37 cellular contexts compared by ENCODE assay signal in the genomic region with DNA sequence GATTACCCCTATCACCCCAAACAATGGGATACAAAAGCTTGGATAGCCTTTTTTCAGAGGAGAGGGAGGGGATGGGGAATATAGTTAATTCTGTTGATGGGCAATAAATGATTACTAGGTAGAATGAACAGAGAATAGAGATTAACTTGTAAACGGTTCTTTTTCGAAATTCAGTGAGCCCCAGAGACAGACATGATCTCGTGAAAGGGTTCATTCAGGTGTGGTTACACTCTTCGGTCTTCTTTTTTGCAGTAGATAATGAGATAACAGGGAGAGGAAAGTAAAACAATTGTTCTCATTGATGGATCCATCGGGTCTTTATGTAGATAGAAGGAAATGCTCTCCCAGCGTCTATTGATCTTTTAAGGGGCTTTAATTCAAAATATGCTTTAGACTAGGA.
DNase-seq lines count a peak whose midpoint lies in the region; ATAC-seq, FAIRE-seq and TF ChIP-seq lines count a peak whose summit lies in the region.
"Had no signal": no experiment of that assay in that cellular context is flagged by ENCODE, and none has a peak within 500 bp of the region (broad histone marks: within the 10 kb centered on the region; RNA-seq: fewer than 3 reads in every experiment).

No MANE protein-coding gene starts in this region.

- peaks cover 47% of the 10 kb centered on the region for H3K4me1 Mint-ChIP-seq in endodermal cell
- peaks cover 21% of the 10 kb centered on the region for H3K4me1 Mint-ChIP-seq in neural progenitor cell
- H3K4me1 Mint-ChIP-seq: B cell; CD14-positive monocyte; CD4-positive, alpha-beta memory T cell; CD4-positive, CD25-positive, alpha-beta regulatory T cell; CD8-positive, alpha-beta memory T cell had no signal

- H3K36me3 ChIP-seq in mammary epithelial cell (ENCODE audit: insufficient read depth, low read length) (no peaks in the 10 kb centered on the region), breast epithelium (no peaks in the 10 kb centered on the region), H1 (ENCODE audit: control insufficient read depth in 2 of 4, insufficient read depth in 4 of 4, low read length in 3 of 4) (no peaks in the 10 kb centered on the region), endodermal cell (ENCODE audit: control insufficient read depth, insufficient read depth, low read length) (no peaks in the 10 kb centered on the region), neural progenitor cell (no peaks in the 10 kb centered on the region), right atrium auricular region (no peaks in the 10 kb centered on the region)
- H3K36me3 ChIP-seq: BE2C; BLaER1; BLaER1 treated with 17β-estradiol and CSF1 and Interleukin-3, amounts not matched to agents 10 nM and 100 nM had no signal

- H3K56ac ChIP-seq in H1 (replicated peaks; ENCODE audit: insufficient read length, low read depth, low read length): no peak overlapping the region

- TF ChIP-seq RAD21 in H1 (IDR thresholded peaks at IDR 0.05 in 1 of 2, conservative IDR thresholded peaks at IDR 0.05 in 1 of 2; ENCODE audit: low read depth in 2 of 2, low read length in 2 of 2): no peak

- H4K20me1 ChIP-seq in mammary epithelial cell (ENCODE audit: insufficient read depth, low read length) (no peaks in the 10 kb centered on the region), H1 (replicated peaks in 1 of 2; ENCODE audit: control insufficient read depth in 1 of 2, insufficient read depth in 2 of 2, low read length in 2 of 2) (no peaks in the 10 kb centered on the region), neural progenitor cell (ENCODE audit: low read depth) (no peaks in the 10 kb centered on the region)
- H4K20me1 ChIP-seq: BLaER1; BLaER1 treated with 17β-estradiol and CSF1 and Interleukin-3, amounts not matched to agents 10 nM and 100 nM had no signal

- H3K27me3 Mint-ChIP-seq in endodermal cell (ENCODE audit: insufficient read depth): no peaks in the 10 kb centered on the region
- no peaks in the 10 kb centered on the region for H3K27me3 Mint-ChIP-seq in neural progenitor cell (ENCODE audit: insufficient read depth, low read depth)
- H3K27me3 Mint-ChIP-seq: CD4-positive, alpha-beta T cell; CD4-positive, CD25-positive, alpha-beta regulatory T cell; CD8-positive, alpha-beta memory T cell had no signal

- H3K27ac ChIP-seq in mammary epithelial cell (ENCODE audit: insufficient read depth, low read depth, low read length) (no peak overlapping the region), breast epithelium (no peak overlapping the region), H1 (ENCODE audit: low read depth, low read length) (no peak overlapping the region), endodermal cell (ENCODE audit: low read depth, low read length) (no peak overlapping the region), neural progenitor cell (no peak overlapping the region), right atrium auricular region (no peak overlapping the region)
- H3K27ac ChIP-seq: 22Rv1; A549; BLaER1; BLaER1 treated with 17β-estradiol and CSF1 and Interleukin-3, amounts not matched to agents 10 nM and 100 nM; C4-2B had no signal

- peaks cover 9% of the 10 kb centered on the region for H3K4me1 ChIP-seq in mammary epithelial cell (ENCODE audit: insufficient read depth, low read length)
- no peaks in the 10 kb centered on the region for H3K4me1 ChIP-seq in breast epithelium
- peaks cover 0 to 14% (median 6%) of the 10 kb centered on the region in 4 experiments for H3K4me1 ChIP-seq in H1 (replicated peaks in 1 of 4; ENCODE audit: control insufficient read depth in 3 of 4, insufficient read depth in 4 of 4, low read length in 3 of 4)
- peaks cover 12% of the 10 kb centered on the region for H3K4me1 ChIP-seq in endodermal cell (ENCODE audit: control insufficient read depth, insufficient read depth, low read length)
- peaks cover 51% of the 10 kb centered on the region for H3K4me1 ChIP-seq in neural progenitor cell
- H3K4me1 ChIP-seq in right atrium auricular region: no peaks in the 10 kb centered on the region
- H3K4me1 ChIP-seq: A549; BE2C; BLaER1; BLaER1 treated with 17β-estradiol and CSF1 and Interleukin-3, amounts not matched to agents 10 nM and 100 nM; Caco-2 had no signal

- H3K4me3 ChIP-seq in mammary epithelial cell (replicated peaks in 1 of 3; ENCODE audit: insufficient read depth in 1 of 3, low read depth in 2 of 3, low read length in 3 of 3) (no peak overlapping the region), breast epithelium (no peak overlapping the region), H1 (ENCODE audit: extremely low read depth in 1 of 4, insufficient read depth in 2 of 4, low read depth in 3 of 4, low read length in 4 of 4) (no peak overlapping the region), endodermal cell (ENCODE audit: low read length) (peak overlapping the region; percentile 41), neural progenitor cell (no peak overlapping the region), right atrium auricular region (no peak overlapping the region)
- H3K4me3 ChIP-seq: A549; BLaER1; BLaER1 treated with 17β-estradiol and CSF1 and Interleukin-3, amounts not matched to agents 10 nM and 100 nM had no signal

- H3K27me3 ChIP-seq in mammary epithelial cell (ENCODE audit: insufficient read depth, low read length) (no peaks in the 10 kb centered on the region), breast epithelium (no peaks in the 10 kb centered on the region), H1 (replicated peaks in 1 of 4; ENCODE audit: control insufficient read depth in 3 of 4, extremely low read depth in 1 of 4, insufficient read depth in 3 of 4, low read length in 3 of 4) (no peaks in the 10 kb centered on the region), endodermal cell (ENCODE audit: control insufficient read depth, insufficient read depth, low read length, poor library complexity, severe bottlenecking) (no peaks in the 10 kb centered on the region), neural progenitor cell (no peaks in the 10 kb centered on the region), right atrium auricular region (no peaks in the 10 kb centered on the region)
- H3K27me3 ChIP-seq: BE2C; BLaER1; BLaER1 treated with 17β-estradiol and CSF1 and Interleukin-3, amounts not matched to agents 10 nM and 100 nM had no signal

- no TSS peak for BruUV-seq in mammary epithelial cell (replicated peaks; lab: Mats Ljungman, UMichigan)

- H3K9ac ChIP-seq in mammary epithelial cell (ENCODE audit: insufficient read depth, low read length) (no peak overlapping the region), H1 (replicated peaks in 1 of 4; ENCODE audit: extremely low read depth in 1 of 4, low read depth in 3 of 4, low read length in 3 of 4) (no peak overlapping the region), endodermal cell (ENCODE audit: extremely low read depth, low read length, poor library complexity, severe bottlenecking) (no peak overlapping the region), neural progenitor cell (no peak overlapping the region)
- H3K9ac ChIP-seq: BLaER1; BLaER1 treated with 17β-estradiol and CSF1 and Interleukin-3, amounts not matched to agents 10 nM and 100 nM had no signal

- H3K4ac ChIP-seq in H1 (replicated peaks; ENCODE audit: insufficient read length, low read depth, low read length): no peak overlapping the region

- H2AK5ac ChIP-seq in H1 (ENCODE audit: low read depth, low read length): no peak overlapping the region

- TF ChIP-seq CTCF in mammary epithelial cell (conservative IDR thresholded peaks at IDR 0.05 in 1 of 2, IDR thresholded peaks at IDR 0.05 in 1 of 2; ENCODE audit: extremely low read depth in 1 of 2, insufficient read depth in 1 of 2, low read depth in 1 of 2, low read length in 2 of 2): no peak
- TF ChIP-seq CTCF in breast epithelium (IDR thresholded peaks at IDR 0.05): no peak
- TF ChIP-seq CTCF in H1 (IDR thresholded peaks at IDR 0.05; ENCODE audit: control extremely low read depth in 1 of 3, insufficient read depth in 1 of 3, low read depth in 1 of 3, low read length in 3 of 3): no peak
- no peak for TF ChIP-seq CTCF in endodermal cell (conservative IDR thresholded peaks at IDR 0.05)
- no peak for TF ChIP-seq CTCF in neural progenitor cell (IDR thresholded peaks at IDR 0.05)
- TF ChIP-seq CTCF in right atrium auricular region (IDR thresholded peaks at IDR 0.05): no peak

- dilution Hi-C loops in mammary epithelial cell (cut with HindIII; ENCODE audit: low sequenced_read_pairs): no loop called here

- H3K36me3 Mint-ChIP-seq in endodermal cell (ENCODE audit: low read depth) (peaks cover 6% of the 10 kb centered on the region), neural progenitor cell (no peaks in the 10 kb centered on the region)
- H3K36me3 Mint-ChIP-seq: CD14-positive monocyte; CD4-positive, alpha-beta memory T cell; CD4-positive, CD25-positive, alpha-beta regulatory T cell; CD8-positive, alpha-beta memory T cell; CD8-positive, alpha-beta T cell had no signal

- H3K27ac Mint-ChIP-seq in endodermal cell (no peak overlapping the region), neural progenitor cell (no peak overlapping the region)
- H3K27ac Mint-ChIP-seq: B cell; CD14-positive monocyte; CD4-positive, alpha-beta memory T cell; CD4-positive, alpha-beta T cell; CD4-positive, CD25-positive, alpha-beta regulatory T cell; CD8-positive, alpha-beta memory T cell; CD8-positive, alpha-beta T cell had no signal

- H2BK15ac ChIP-seq in H1 (ENCODE audit: low read length): no peak overlapping the region

- H2BK20ac ChIP-seq in H1 (ENCODE audit: low read length): peak overlapping the region; percentile 53; the same call in 1 of the 2 replicates

- H3K79me2 ChIP-seq in mammary epithelial cell (ENCODE audit: insufficient read depth, low read length): no peaks in the 10 kb centered on the region
- no peaks in the 10 kb centered on the region for H3K79me2 ChIP-seq in H1 (ENCODE audit: control insufficient read depth in 1 of 2, insufficient read depth in 2 of 2, low read length in 2 of 2)
- no peaks in the 10 kb centered on the region for H3K79me2 ChIP-seq in neural progenitor cell (ENCODE audit: low read depth)

- no peak overlapping the region for H4K8ac ChIP-seq in H1 (ENCODE audit: extremely low read depth, insufficient read depth, low read length)

- in situ Hi-C loops in mammary epithelial cell (cut with MboI; ENCODE audit: low sequenced_read_pairs in 2 of 2): no loop called here

- no peaks in the 10 kb centered on the region for H3K23me2 ChIP-seq in H1 (ENCODE audit: low read depth, low read length)

- no peak overlapping the region for H3K18ac ChIP-seq in H1 (ENCODE audit: extremely low read depth, low read length)

- CTCF ChIA-PET in mammary epithelial cell (lab: Charles Lee; ENCODE audit: low non-redundant PET) (no interaction called here), H1 (lab: Charles Lee; ENCODE audit: partially characterized antibody) (no interaction called here)

- no peak overlapping the region for H4K91ac ChIP-seq in H1 (replicated peaks; ENCODE audit: insufficient read length, low read length)

- peaks cover 27% of the 10 kb centered on the region for H3F3A ChIP-seq in neural progenitor cell (ENCODE audit: low read depth)

- ATAC-seq in GM18858 (IDR thresholded peaks at IDR 0.05; ENCODE audit: unreplicated experiment): no peak
- ATAC-seq: A549; CD8-positive, alpha-beta T cell had no signal

- H3K9me3 ChIP-seq in mammary epithelial cell (replicated peaks; ENCODE audit: insufficient read depth, low read length): peaks cover 11% of the 10 kb centered on the region
- H3K9me3 ChIP-seq in breast epithelium: no peaks in the 10 kb centered on the region
- peaks cover 3 to 6% of the 10 kb centered on the region in 2 experiments; a peak in 2 of 4 replicates for H3K9me3 ChIP-seq in H1 (ENCODE audit: insufficient read depth in 2 of 2, low read depth in 1 of 2, low read length in 1 of 2)
- peaks cover 32% of the 10 kb centered on the region for H3K9me3 ChIP-seq in endodermal cell (ENCODE audit: control insufficient read depth, low read length)
- no peaks in the 10 kb centered on the region for H3K9me3 ChIP-seq in neural progenitor cell (ENCODE audit: low read depth)
- H3K9me3 ChIP-seq in right atrium auricular region: peaks cover 0 to 4% of the 10 kb centered on the region in 2 donors
- H3K9me3 ChIP-seq: A549; BE2C; BLaER1; BLaER1 treated with 17β-estradiol and CSF1 and Interleukin-3, amounts not matched to agents 10 nM and 100 nM had no signal

- H3K14ac ChIP-seq in H1 (ENCODE audit: insufficient read length): no peak overlapping the region

- H3K4me2 ChIP-seq in mammary epithelial cell (ENCODE audit: insufficient read depth, low read depth, low read length) (no peak overlapping the region), H1 (ENCODE audit: insufficient read depth in 1 of 2, low read depth in 2 of 2, low read length in 2 of 2) (no peak overlapping the region), neural progenitor cell (peak overlapping the region; percentile 71)
- H3K4me2 ChIP-seq: A549; BLaER1; BLaER1 treated with 17β-estradiol and CSF1 and Interleukin-3, amounts not matched to agents 10 nM and 100 nM had no signal

- H3K23ac ChIP-seq in H1 (ENCODE audit: insufficient read length): no peak overlapping the region

- POLR2A ChIA-PET in H1 (lab: Charles Lee; ENCODE audit: partially characterized antibody): no interaction called here

- H3K9me3 Mint-ChIP-seq in endodermal cell: peaks cover 19% of the 10 kb centered on the region
- H3K9me3 Mint-ChIP-seq in neural progenitor cell: no peaks in the 10 kb centered on the region
- H3K9me3 Mint-ChIP-seq: CD4-positive, alpha-beta T cell; CD8-positive, alpha-beta T cell had no signal

- no peak overlapping the region for H2BK120ac ChIP-seq in H1 (replicated peaks; ENCODE audit: low read depth, low read length)

- DNase-seq in mammary epithelial cell: no peak
- DNase-seq in breast epithelium (ENCODE audit: low spot score in 2 of 2): no peak
- no peak for DNase-seq in H1 (ENCODE audit: low read depth in 1 of 2, low spot score in 2 of 2)
- no peak for DNase-seq in endodermal cell
- peak; percentile 64 for DNase-seq in neural progenitor cell (ENCODE audit: low spot score)
- no peak for DNase-seq in right atrium auricular region (ENCODE audit: low spot score)
- no peak for DNase-seq in HK-2 (ENCODE audit: unreplicated experiment)
- DNase-seq: 8988T; ACHN; AML-193; BE2C; C1 segment of cervical spinal cord; Caco-2; Calu3; CD4-positive, alpha-beta memory T cell; CD4-positive, alpha-beta T cell; CD4-positive, CD25-positive, alpha-beta regulatory T cell; CD8-positive, alpha-beta memory T cell; CD8-positive, alpha-beta T cell; COR-L47; DMS 273 treated with DMSO at 0.1 percent for 48 hours; DMS153; DMS53; DMS79; DMS79 treated with DMSO at 0.1 percent for 48 hours; DND-41; EL had no signal

- H2AFZ ChIP-seq in mammary epithelial cell (ENCODE audit: low read depth, low read length) (peak overlapping the region; percentile 54), H1 (ENCODE audit: low read length) (no peak overlapping the region), neural progenitor cell (replicated peaks) (no peak overlapping the region)

- FAIRE-seq in H1 (lab: Jason Lieb, UNC): no peak
- FAIRE-seq: A204.1, A549, D721Med had no signal

- TF ChIP-seq POLR2A in breast epithelium (IDR thresholded peaks at IDR 0.05): no peak
- TF ChIP-seq POLR2A in H1 (IDR thresholded peaks at IDR 0.05; ENCODE audit: control extremely low read depth in 1 of 2, low read depth in 2 of 2, low read length in 2 of 2): no peak

- H3K79me1 ChIP-seq in H1 (ENCODE audit: low read depth, low read length): no peaks in the 10 kb centered on the region

- intact Hi-C loops in mammary epithelial cell (cut with micrococcal nuclease) (no loop called here), breast epithelium (cut with DNase I; ENCODE audit: low total_unique reads) (no loop called here)

- H3K4me3 Mint-ChIP-seq in endodermal cell (no peak overlapping the region), neural progenitor cell (no peak overlapping the region)
- H3K4me3 Mint-ChIP-seq: B cell; CD14-positive monocyte; CD4-positive, alpha-beta memory T cell; CD4-positive, alpha-beta T cell; CD4-positive, CD25-positive, alpha-beta regulatory T cell; CD8-positive, alpha-beta memory T cell; CD8-positive, alpha-beta T cell had no signal

- H2BK12ac ChIP-seq in H1 (ENCODE audit: low read depth, low read length): no peak overlapping the region

- 15% methylated on average over 6 of the region's 6 CpGs for WGBS in mammary epithelial cell (ENCODE audit: low coverage, missing lambda C conversion rate)
- 83% methylated on average over 6 of the region's 6 CpGs; no CpG with 5 or more reads in 1 of the 2 experiments for WGBS in H1 (ENCODE audit: extremely low coverage in 1 of 2, insufficient coverage in 1 of 2, insufficient read length in 1 of 2, insufficient replicate concordance in 2 of 2, low coverage in 1 of 2, low lambda C conversion rate in 2 of 2, missing lambda C conversion rate in 1 of 2), 2 experiments
- 75 to 88% methylated on average over 4 to 6 of the region's 6 CpGs for WGBS in endodermal cell (ENCODE audit: insufficient coverage in 1 of 2, insufficient read length in 1 of 2), 2 experiments

- no peak overlapping the region for H2BK5ac ChIP-seq in H1 (ENCODE audit: low read depth, low read length)

- TF ChIP-seq EP300 in H1 (IDR thresholded peaks at IDR 0.05; ENCODE audit: borderline replicate concordance in 1 of 2, low read depth in 2 of 2, low read length in 2 of 2): no peak

- no peak overlapping the region for H4K5ac ChIP-seq in H1 (ENCODE audit: insufficient read length, low read depth, low read length)
